ENCODE assay signal across 9 cellular contexts in the genomic region with DNA sequence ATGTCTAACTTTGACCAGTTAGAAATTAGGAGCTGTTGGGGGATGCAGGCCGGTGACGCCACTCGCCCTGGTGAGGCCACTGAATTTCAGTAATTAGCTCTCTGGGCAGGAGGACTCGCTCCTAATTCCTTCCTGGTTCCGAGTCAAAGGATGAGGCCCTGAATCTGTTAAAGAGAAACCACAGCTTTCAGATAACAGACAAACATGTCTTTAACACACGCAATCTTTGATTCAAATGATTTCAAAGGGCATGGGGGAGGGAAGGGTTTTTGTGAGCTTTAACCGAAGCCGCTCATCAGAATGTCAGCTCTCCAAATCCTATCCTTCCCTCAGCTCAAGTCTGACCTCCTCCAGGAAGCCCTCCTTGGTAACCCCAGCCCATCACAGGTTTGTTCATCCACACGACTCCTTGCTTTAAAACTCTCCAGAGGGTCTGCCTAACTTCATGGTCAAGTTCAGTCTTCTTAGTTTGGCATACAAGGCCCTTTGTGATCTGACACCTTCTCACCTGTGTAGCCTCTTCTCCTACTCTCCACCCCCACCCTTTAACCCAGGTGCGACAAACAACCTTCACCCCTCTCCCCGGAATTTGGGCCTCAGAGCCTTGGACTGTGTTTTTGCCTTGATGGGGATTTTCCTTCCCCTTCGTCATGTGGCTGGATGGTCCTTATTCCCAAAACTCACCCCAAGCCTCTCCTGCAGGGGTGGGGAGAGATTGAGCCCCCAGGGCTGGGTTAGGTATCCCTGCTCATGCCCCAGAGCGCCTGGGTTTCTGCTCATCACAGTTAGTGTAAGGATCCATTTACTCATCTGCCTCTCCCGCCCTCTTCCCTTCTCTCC.
A peak's percentile ranks its signal among the peaks of the same experiment; 100 is the strongest.
DNase-seq lines count a peak whose midpoint lies in the region; TF ChIP-seq lines count a peak whose summit lies in the region.
"Had no signal": no experiment of that assay in that cellular context is flagged by ENCODE, and none has a peak within 500 bp of the region (broad histone marks: within the 10 kb centered on the region; RNA-seq: fewer than 3 reads in every experiment).

No MANE protein-coding gene starts in this region.

- peak overlapping the region; percentile 34 for H3K4me2 ChIP-seq in OCI-LY1 (ENCODE audit: low read length)

- no peaks in the 10 kb centered on the region for H3F3A ChIP-seq in OCI-LY1 (ENCODE audit: insufficient read depth, low read length)

- H3K27ac ChIP-seq in OCI-LY1 (ENCODE audit: low read depth, low read length, poor library complexity, severe bottlenecking): peak overlapping the region; percentile 95
- peak overlapping the region; percentile 17 for H3K27ac ChIP-seq in duodenal mucosa (ENCODE audit: low read depth, low read length)

- no peak overlapping the region for H2AFZ ChIP-seq in OCI-LY1 (ENCODE audit: low read length)

- H3K36me3 ChIP-seq in OCI-LY1 (ENCODE audit: insufficient read depth, low read length): no peaks in the 10 kb centered on the region
- H3K36me3 ChIP-seq in duodenal mucosa (ENCODE audit: control insufficient read depth in 1 of 2, insufficient read depth in 2 of 2, low read length in 2 of 2): no peaks in the 10 kb centered on the region

- no peaks in the 10 kb centered on the region for H3K27me3 ChIP-seq in OCI-LY1 (ENCODE audit: insufficient read depth, low read length)
- H3K27me3 ChIP-seq in duodenal mucosa (ENCODE audit: control insufficient read depth in 1 of 2, insufficient read depth in 2 of 2, low read length in 2 of 2): no peaks in the 10 kb centered on the region

- H3K4me3 ChIP-seq in OCI-LY1 (ENCODE audit: low read depth, low read length, poor library complexity, severe bottlenecking): no peak overlapping the region
- no peak overlapping the region for H3K4me3 ChIP-seq in duodenal mucosa (ENCODE audit: low read depth in 1 of 2, low read length in 2 of 2)

- H3K4me1 ChIP-seq in OCI-LY1 (ENCODE audit: insufficient read depth, low read length, severe bottlenecking) (peaks cover 65% of the 10 kb centered on the region), duodenal mucosa (ENCODE audit: control insufficient read depth in 1 of 2, insufficient read depth in 2 of 2, low read length in 2 of 2) (peaks cover 36 to 46% of the 10 kb centered on the region in 2 donors)

- H3K9me3 ChIP-seq in OCI-LY1 (ENCODE audit: low read length) (no peaks in the 10 kb centered on the region), duodenal mucosa (ENCODE audit: control insufficient read depth in 1 of 2, low read length in 2 of 2) (no peaks in the 10 kb centered on the region)

- DNase-seq in SKM-1 treated with dmso at 0.1 percent for 144 hours (lab: John Stamatoyannopoulos, UW; ENCODE audit: unreplicated experiment): peak; percentile 21
- DNase-seq in SKM-1 (lab: John Stamatoyannopoulos, UW; ENCODE audit: unreplicated experiment): no peak
- peak in 5 of 6 experiments; percentile 27 to 83 (median 74) for DNase-seq in stimulated activated naive CD4-positive, alpha-beta T cell (lab: John Stamatoyannopoulos, UW)
- no peak for DNase-seq in NCI-H226
- DNase-seq in islet precursor cell: no peak
- no peak for DNase-seq in NCI-H1105 (lab: John Stamatoyannopoulos, UW)
- DNase-seq: NCI-H2081 treated with DMSO at 0.1 percent for 48 hours had no signal

- H4K20me1 ChIP-seq in OCI-LY1 (ENCODE audit: insufficient read depth, low read length): no peaks in the 10 kb centered on the region

- no peaks in the 10 kb centered on the region for H3K9me2 ChIP-seq in OCI-LY1 (ENCODE audit: low read depth, low read length)

- no peaks in the 10 kb centered on the region for H3K79me2 ChIP-seq in OCI-LY1 (ENCODE audit: insufficient read depth, low read length)

- H3K9ac ChIP-seq in OCI-LY1 (ENCODE audit: low read length) (peak overlapping the region; percentile 41), duodenal mucosa (ENCODE audit: low read depth in 1 of 2, low read length in 2 of 2) (peak overlapping the region in 1 of 2 donors; percentile 10)

- no peak for TF ChIP-seq CTCF in OCI-LY1 (IDR thresholded peaks at IDR 0.05; ENCODE audit: low read length)

Comparison
In these comparisons a context has a peak if more than half of its experiments do, and no peak if none do; other contexts are left out.
1. DNase-seq: peak in SKM-1 treated with dmso at 0.1 percent for 144 hours (single experiment) and stimulated activated naive CD4-positive, alpha-beta T cell (5 of 6); none in SKM-1 (single experiment), NCI-H226 (single experiment), islet precursor cell (single experiment) and NCI-H1105 (single experiment).